ENCODE assay signal across 13 cellular contexts in the genomic region with DNA sequence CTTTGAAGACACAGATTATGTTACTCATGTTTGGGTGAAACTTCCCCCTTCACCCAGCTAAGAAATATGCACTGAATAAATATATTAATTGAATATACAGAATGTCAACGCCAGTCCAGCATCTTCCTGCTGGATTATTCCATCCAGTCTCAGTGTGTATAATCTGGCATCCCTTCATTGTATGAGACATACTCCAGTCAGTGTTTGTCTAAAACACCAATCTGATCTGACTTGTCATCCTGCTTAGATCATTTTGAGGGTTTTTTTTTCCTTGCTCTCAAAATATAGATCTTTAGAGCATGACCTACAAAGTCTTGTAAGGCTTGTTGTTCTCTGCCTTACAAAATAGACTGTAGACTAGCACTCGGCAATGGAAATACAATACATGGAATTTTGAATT.
"Had no signal": no experiment of that assay in that cellular context is flagged by ENCODE, and none has a peak within 500 bp of the region (broad histone marks: within the 10 kb centered on the region; RNA-seq: fewer than 3 reads in every experiment).

No MANE protein-coding gene starts in this region.

- ATAC-seq: heart left ventricle, left lung, pancreas, T-helper 17 cell had no signal

- H3K9me3 ChIP-seq: esophagus squamous epithelium, heart left ventricle, left lung, pancreas had no signal

- H3K4me1 ChIP-seq: esophagus squamous epithelium, left lung, pancreas had no signal

- DNase-seq: activated CD4-positive, alpha-beta T cell treated with anti-CD3 and anti-CD28 coated beads, Interleukin-2, amount 10 ng/mL, durations not matched to agents 7 days and 5 days; activated CD4-positive, CD25-positive, alpha-beta regulatory T cell; activated naive CD4-positive, alpha-beta T cell treated with anti-CD3 and anti-CD28 coated beads, Interleukin-2, amount 10 ng/mL, durations not matched to agents 7 days and 5 days; esophagus squamous epithelium; heart left ventricle; islet precursor cell; left lung; mesendoderm; nephron progenitor cell; pancreas; stimulated activated CD4-positive, alpha-beta T cell treated with anti-CD3 and anti-CD28 coated beads, Interleukin-4, amount 100 ng/mL, for 1 hour; stimulated activated CD8-positive, alpha-beta memory T cell treated with anti-CD3 and anti-CD28 coated beads, Interleukin-4, amount 100 ng/mL, for 48 hours; T-helper 17 cell had no signal

- H3K27me3 ChIP-seq: esophagus squamous epithelium, heart left ventricle, left lung, pancreas had no signal

- H3K4me3 ChIP-seq: esophagus squamous epithelium, heart left ventricle, left lung, pancreas had no signal

- H3K27ac ChIP-seq: esophagus squamous epithelium, heart left ventricle, left lung, pancreas had no signal

- H3K36me3 ChIP-seq: esophagus squamous epithelium, heart left ventricle, left lung, pancreas had no signal
